In the genomic region with DNA sequence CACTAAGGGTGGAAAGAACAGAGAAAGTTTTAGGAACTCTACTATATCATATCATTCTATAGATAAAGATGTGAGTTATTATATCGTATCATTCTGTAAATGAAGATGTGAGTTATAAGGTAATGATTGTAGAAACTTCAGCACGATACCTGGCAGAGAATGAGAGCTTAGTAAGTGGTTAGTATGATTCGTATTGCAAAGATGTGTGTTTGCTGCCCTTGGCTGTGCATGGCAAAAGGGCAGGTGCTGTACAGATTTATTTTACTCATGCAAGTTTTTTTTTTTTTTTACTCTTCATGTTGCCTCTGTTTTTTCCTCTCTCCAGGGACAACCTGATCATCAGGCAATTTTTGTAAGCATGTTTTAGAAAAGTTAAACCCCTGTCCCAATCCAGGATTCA, we compare ENCODE assay signal across 27 cellular contexts.
"Had no signal": no experiment of that assay in that cellular context is flagged by ENCODE, and none has a peak within 500 bp of the region (broad histone marks: within the 10 kb centered on the region; RNA-seq: fewer than 3 reads in every experiment).

No MANE protein-coding gene starts in this region.

- H3K27ac ChIP-seq: dorsolateral prefrontal cortex, epithelial cell of prostate, esophagus squamous epithelium, heart right ventricle, left ventricle myocardium inferior, lower lobe of right lung, neutrophil, psoas muscle, spleen, tibial artery, upper lobe of right lung, vagina had no signal

- DNase-seq: cortex of kidney; dorsolateral prefrontal cortex; effector CD8-positive, alpha-beta T cell; esophagus squamous epithelium; foreskin melanocyte; heart right ventricle; hypothalamus; left cardiac atrium; left ventricle myocardium inferior; lower lobe of right lung; mesenchymal stem cell; naive thymus-derived CD4-positive, alpha-beta T cell; psoas muscle; spleen; stimulated activated CD4-positive, alpha-beta T cell treated with anti-CD3 and anti-CD28 coated beads, Interleukin-15, amount 100 ng/mL, for 24 hours; stimulated activated CD4-positive, alpha-beta T cell treated with anti-CD3 and anti-CD28 coated beads, Interleukin-1b, Interleukin-23, amount 100 ng/mL, for 48 hours; stimulated activated CD4-positive, alpha-beta T cell treated with anti-CD3 and anti-CD28 coated beads, Interleukin-4, amount 100 ng/mL, for 24 hours; tibial artery; upper lobe of right lung had no signal

- H3K27me3 Mint-ChIP-seq: stimulated activated memory B cell treated with anti-CD40 and anti-IgM and Interleukin-4, amounts not matched to agents 10 μg/mL and 1 μg/mL and 100 μg/mL, for 72 hours had no signal

- H3K4me1 ChIP-seq: esophagus squamous epithelium, lower lobe of right lung, psoas muscle, spleen, tibial artery, upper lobe of right lung, vagina had no signal

- H3K4me3 ChIP-seq: dorsolateral prefrontal cortex, esophagus squamous epithelium, heart right ventricle, left ventricle myocardium inferior, lower lobe of right lung, psoas muscle, spleen, tibial artery, upper lobe of right lung, vagina had no signal

- H3K27me3 ChIP-seq: esophagus squamous epithelium, neutrophil, tibial artery, vagina had no signal

- H3K4me1 Mint-ChIP-seq: stimulated activated memory B cell treated with anti-CD40 and anti-IgM and Interleukin-4, amounts not matched to agents 10 μg/mL and 1 μg/mL and 100 μg/mL, for 72 hours had no signal

- FAIRE-seq: endometrium, islet of Langerhans had no signal

- H3K4me3 Mint-ChIP-seq: naive thymus-derived CD4-positive, alpha-beta T cell; stimulated activated memory B cell treated with anti-CD40 and anti-IgM and Interleukin-4, amounts not matched to agents 10 μg/mL and 1 μg/mL and 100 μg/mL, for 72 hours; stimulated activated naive CD8-positive, alpha-beta T cell treated with anti-CD3 and anti-CD28 coated beads, Interleukin-15, Interleukin-2, amounts not matched to agents 100 ng/mL and 50 ng/mL, for 24 hours had no signal

- H3K36me3 ChIP-seq: esophagus squamous epithelium, heart right ventricle, left ventricle myocardium inferior, lower lobe of right lung, neutrophil, spleen, tibial artery, upper lobe of right lung, vagina had no signal

- H3K9me3 Mint-ChIP-seq: stimulated activated naive CD8-positive, alpha-beta T cell treated with anti-CD3 and anti-CD28 coated beads, Interleukin-15, Interleukin-2, amounts not matched to agents 100 ng/mL and 50 ng/mL, for 24 hours had no signal

- ATAC-seq: heart right ventricle; left cardiac atrium; lower lobe of right lung; naive thymus-derived CD4-positive, alpha-beta T cell; psoas muscle; sciatic nerve; stimulated activated memory B cell treated with anti-CD40 and anti-IgM and Interleukin-4, amounts not matched to agents 10 μg/mL and 1 μg/mL and 100 μg/mL, for 72 hours; upper lobe of right lung had no signal

- H3K27ac Mint-ChIP-seq: naive thymus-derived CD4-positive, alpha-beta T cell; stimulated activated memory B cell treated with anti-CD40 and anti-IgM and Interleukin-4, amounts not matched to agents 10 μg/mL and 1 μg/mL and 100 μg/mL, for 72 hours; stimulated activated naive CD8-positive, alpha-beta T cell treated with anti-CD3 and anti-CD28 coated beads, Interleukin-15, Interleukin-2, amounts not matched to agents 100 ng/mL and 50 ng/mL, for 24 hours had no signal

- H3K36me3 Mint-ChIP-seq: naive thymus-derived CD4-positive, alpha-beta T cell; stimulated activated memory B cell treated with anti-CD40 and anti-IgM and Interleukin-4, amounts not matched to agents 10 μg/mL and 1 μg/mL and 100 μg/mL, for 72 hours had no signal
